8 cellular contexts compared by ENCODE assay signal in the genomic region with DNA sequence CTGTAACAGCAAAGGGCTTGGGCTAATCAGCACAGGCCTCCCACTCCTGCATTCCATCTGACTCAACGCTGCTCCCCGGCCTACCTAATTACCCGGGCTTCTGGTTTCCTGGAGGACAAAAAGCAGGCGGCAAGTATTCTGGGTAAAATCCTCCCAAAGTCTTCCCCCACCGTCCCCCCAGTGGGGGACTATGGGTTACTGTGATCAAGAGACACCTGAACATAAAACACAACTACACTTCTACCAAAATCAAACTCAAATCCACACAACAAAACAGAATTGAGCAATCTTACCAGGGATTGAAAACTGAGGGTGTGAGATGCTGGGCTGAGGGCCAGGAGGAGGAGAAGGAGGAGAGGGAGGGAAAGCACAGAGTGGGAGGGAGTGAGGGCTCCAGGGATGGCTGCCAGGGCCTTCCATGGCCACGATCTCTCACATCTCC. TPM values are rescaled to one million over a fixed set of nuclear protein-coding genes. Genes with fewer than 3 reads are reported as not detected.
A peak's percentile ranks its signal among the peaks of the same experiment; 100 is the strongest.
DNase-seq lines count a peak whose midpoint lies in the region; ATAC-seq lines count a peak whose summit lies in the region.

No MANE protein-coding gene starts in this region.

- DNase-seq in ELR (ENCODE audit: low read depth): peak; percentile 82
- DNase-seq in Right ventricle myocardium superior: peak; percentile 84
- peak; percentile 93 for DNase-seq in posterior vena cava (ENCODE audit: low spot score)
- DNase-seq in NCI-H1417 (lab: John Stamatoyannopoulos, UW): no peak
- DNase-seq in NCI-H146 treated with DMSO at 0.1 percent for 48 hours (lab: John Stamatoyannopoulos, UW; ENCODE audit: unreplicated experiment): no peak
- no peak for DNase-seq in cerebellar nuclear complex (lab: John Stamatoyannopoulos, UW)

- H3K9me3 Mint-ChIP-seq in activated naive CD8-positive, alpha-beta T cell (ENCODE audit: low read depth): no peaks in the 10 kb centered on the region

- H3K27me3 Mint-ChIP-seq in activated naive CD8-positive, alpha-beta T cell: no peaks in the 10 kb centered on the region

- H3K27ac Mint-ChIP-seq in activated naive CD8-positive, alpha-beta T cell: peak overlapping the region; percentile 17

- H3K4me3 Mint-ChIP-seq in activated naive CD8-positive, alpha-beta T cell: no peak overlapping the region

- intact Hi-C loops in Right ventricle myocardium superior (cut with DNase I): no loop called here
- intact Hi-C loops in posterior vena cava (cut with DNase I): no loop called here

- peak; percentile 90 for ATAC-seq in Right ventricle myocardium superior (ENCODE audit: poor library complexity)
- no peak for ATAC-seq in GM18498 (IDR thresholded peaks at IDR 0.05; ENCODE audit: unreplicated experiment)

- H3K36me3 Mint-ChIP-seq in activated naive CD8-positive, alpha-beta T cell: no peaks in the 10 kb centered on the region

- H3K4me1 Mint-ChIP-seq in activated naive CD8-positive, alpha-beta T cell (ENCODE audit: low read depth): peaks cover 23% of the 10 kb centered on the region

RNA-seq across cellular contexts. Expression of a gene that starts 8.9 kb away (rescaled TPM):
- 13.3 TPM for total RNA-seq in Right ventricle myocardium superior
- total RNA-seq in posterior vena cava: 10 to 100 TPM; 14.0 to 19.8 TPM

RNA-seq across cellular contexts. Expression of a gene that starts 22.4 kb away (rescaled TPM):
- total RNA-seq in Right ventricle myocardium superior: 22.7 TPM
- 10 to 100 TPM; 24.6 to 33.1 TPM for total RNA-seq in posterior vena cava

RNA-seq across cellular contexts. Expression of a gene that starts 31.9 kb away (rescaled TPM):
- total RNA-seq in Right ventricle myocardium superior (0.16 TPM), posterior vena cava (under 1 TPM; 0.65 to 0.67 TPM)

RNA-seq across cellular contexts. Expression of a gene that starts 59.4 kb away (rescaled TPM):
- 10.8 TPM for total RNA-seq in Right ventricle myocardium superior
- 10 to 100 TPM in 1 of 2 donors, 1 to 10 TPM in 1; 7.0 to 11.7 TPM for total RNA-seq in posterior vena cava

Comparison
In these comparisons a context has a peak if more than half of its experiments do, and no peak if none do; other contexts are left out.
1. DNase-seq: peak in ELR (single experiment), Right ventricle myocardium superior (single experiment) and posterior vena cava (single experiment); none in NCI-H1417 (0 of 3), NCI-H146 treated with DMSO at 0.1 percent for 48 hours (single experiment) and cerebellar nuclear complex (0 of 2).